In the genomic region with DNA sequence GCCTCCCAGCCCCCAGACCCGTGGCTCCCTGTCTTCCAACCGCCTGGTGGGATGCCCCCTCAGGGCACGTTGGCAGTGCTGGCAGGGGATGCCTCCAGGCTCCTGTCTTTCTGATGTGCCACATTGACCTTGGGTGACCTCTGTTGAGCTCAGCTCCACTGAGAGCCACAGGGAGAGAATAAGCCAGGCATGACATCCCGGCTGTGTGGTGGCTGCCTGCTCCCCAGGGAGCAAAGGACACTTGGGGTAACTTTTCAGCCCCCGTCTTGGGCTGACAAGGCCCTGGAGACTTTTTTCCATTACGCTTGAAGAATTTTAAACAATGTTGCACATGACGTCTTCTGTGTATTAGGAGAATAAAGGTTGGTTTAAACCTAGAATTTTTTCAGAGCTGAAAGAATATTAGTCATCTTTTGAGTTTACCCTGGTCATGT, we compare ENCODE assay signal across 19 cellular contexts.
"Had no signal": no experiment of that assay in that cellular context is flagged by ENCODE, and none has a peak within 500 bp of the region (broad histone marks: within the 10 kb centered on the region; RNA-seq: fewer than 3 reads in every experiment).

No MANE protein-coding gene starts in this region.

- DNase-seq: activated CD4-positive, alpha-beta memory T cell treated with anti-CD3 and anti-CD28 coated beads, Interleukin-2, amount 10 ng/mL, durations not matched to agents 7 days and 5 days; activated CD4-positive, alpha-beta T cell treated with anti-CD3 and anti-CD28 coated beads, Interleukin-2, amount 10 ng/mL, durations not matched to agents 7 days and 5 days; activated CD4-positive, CD25-positive, alpha-beta regulatory T cell treated with anti-CD3 and anti-CD28 coated beads, Interleukin-2, amount 50 U/mL, for 72 hours; activated naive CD8-positive, alpha-beta T cell treated with anti-CD3 and anti-CD28 coated beads, Interleukin-2, amount 50 U/mL, for 24 hours; activated T-cell treated with anti-CD3 and anti-CD28 coated beads, Interleukin-2, amount 50 U/mL, for 48 hours; amygdala; caudate nucleus; endodermal cell; esophagus squamous epithelium; left colon; naive thymus-derived CD4-positive, alpha-beta T cell; right lobe of liver; stimulated activated CD4-positive, alpha-beta T cell treated with anti-CD3 and anti-CD28 coated beads, Interleukin-4, amount 100 ng/mL, for 1 hour; stimulated activated naive CD8-positive, alpha-beta T cell treated with anti-CD3 and anti-CD28 coated beads, Interleukin-15, Interleukin-2, amounts not matched to agents 100 U/mL and 50 U/mL, for 24 hours; T-helper 17 cell; T1000; testis had no signal

- H3K4me3 ChIP-seq: esophagus squamous epithelium, right lobe of liver, testis, upper lobe of left lung, vagina had no signal

- H3K9me3 ChIP-seq: esophagus squamous epithelium, right lobe of liver, testis, upper lobe of left lung, vagina had no signal

- ATAC-seq: activated naive CD8-positive, alpha-beta T cell treated with anti-CD3 and anti-CD28 coated beads, Interleukin-2, amount 50 U/mL, for 24 hours; left colon; naive thymus-derived CD4-positive, alpha-beta T cell; right lobe of liver; stimulated activated naive CD8-positive, alpha-beta T cell treated with anti-CD3 and anti-CD28 coated beads, Interleukin-15, Interleukin-2, amounts not matched to agents 100 U/mL and 50 U/mL, for 24 hours; T-helper 17 cell had no signal

- H3K4me1 ChIP-seq: esophagus squamous epithelium, right lobe of liver, testis, vagina had no signal

- H3K27me3 ChIP-seq: esophagus squamous epithelium, right lobe of liver, testis, upper lobe of left lung, vagina had no signal

- H3K27ac ChIP-seq: esophagus squamous epithelium, right lobe of liver, testis, upper lobe of left lung, vagina had no signal

- H3K36me3 ChIP-seq: esophagus squamous epithelium, right lobe of liver, upper lobe of left lung, vagina had no signal
